In the genomic region with DNA sequence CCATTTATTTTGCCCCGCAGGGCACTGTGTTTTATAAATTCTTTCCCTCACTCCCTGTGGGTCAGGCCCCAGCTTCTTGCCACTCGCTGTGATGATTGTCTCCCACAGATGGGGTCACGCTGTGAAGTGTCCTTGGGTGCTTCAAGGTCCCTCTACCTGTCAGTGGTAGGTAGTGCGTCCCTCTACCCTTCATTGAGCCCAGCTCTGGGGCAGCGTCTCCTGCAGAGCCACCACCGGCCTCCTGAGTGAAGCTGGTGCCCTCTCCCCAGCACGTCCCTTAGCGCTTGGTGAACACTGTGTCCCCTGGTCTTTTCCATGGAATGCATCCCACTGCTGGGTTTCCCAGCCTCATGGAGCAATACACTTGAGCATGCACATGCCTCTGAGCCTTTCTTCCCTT, we compare ENCODE assay signal across 25 cellular contexts.
A peak's percentile ranks its signal among the peaks of the same experiment; 100 is the strongest.
DNase-seq lines count a peak whose midpoint lies in the region; ATAC-seq, FAIRE-seq and TF ChIP-seq lines count a peak whose summit lies in the region.
"Had no signal": no experiment of that assay in that cellular context is flagged by ENCODE, and none has a peak within 500 bp of the region (broad histone marks: within the 10 kb centered on the region; RNA-seq: fewer than 3 reads in every experiment).

No MANE protein-coding gene starts in this region.

- no peak overlapping the region for H3K9ac ChIP-seq in GM12878 (ENCODE audit: control insufficient read depth, insufficient read depth, low read length)

- no peaks in the 10 kb centered on the region for H4K20me1 ChIP-seq in GM12878 (ENCODE audit: control insufficient read depth, insufficient read depth)

- intact Hi-C loops in GM12878 (cut with micrococcal nuclease; ENCODE audit: unreplicated experiment): no loop called here

- no peaks in the 10 kb centered on the region for H3K9me3 ChIP-seq in GM12878 (replicated peaks; ENCODE audit: control insufficient read depth, insufficient read depth, low read length)
- H3K9me3 ChIP-seq: A549, colonic mucosa, esophagus squamous epithelium, left ventricle myocardium inferior, SJSA1 had no signal

- no peak overlapping the region for H3K4me3 ChIP-seq in Jurkat, Clone E6-1 (ENCODE audit: low read length)
- H3K4me3 ChIP-seq in GM12878: no peak overlapping the region
- H3K4me3 ChIP-seq: A549, colonic mucosa, esophagus squamous epithelium, hepatocyte, left ventricle myocardium inferior, SJSA1 had no signal

- in situ Hi-C loops in GM12878 (cut with MboI): no loop called here

- H3K4me2 ChIP-seq in GM12878 (ENCODE audit: control insufficient read depth, insufficient read depth): no peak overlapping the region
- H3K4me2 ChIP-seq: A549, hepatocyte had no signal

- 77% methylated on average over 6 of the region's 8 CpGs for WGBS in GM12878 (ENCODE audit: insufficient coverage, insufficient replicate concordance, low lambda C conversion rate, missing lambda C conversion rate)

- CTCF ChIA-PET in GM12878 (lab: Yijun Ruan, JAX): no interaction called here

- peak overlapping the region; percentile 3 for H3K27ac Mint-ChIP-seq in activated naive CD4-positive, alpha-beta T cell treated with anti-CD3 and anti-CD28 coated beads, Interleukin-2, amount 50 U/mL, for 24 hours
- H3K27ac Mint-ChIP-seq in activated naive CD4-positive, alpha-beta T cell treated with anti-CD3 and anti-CD28 coated beads, Interleukin-2, amount 50 U/mL, for 72 hours: no peak overlapping the region
- H3K27ac Mint-ChIP-seq in stimulated activated naive B cell treated with anti-CD40 and anti-IgM and Interleukin-4, amounts not matched to agents 10 μg/mL and 1 μg/mL and 100 μg/mL, for 72 hours: no peak overlapping the region
- H3K27ac Mint-ChIP-seq: activated CD4-positive, alpha-beta T cell treated with anti-CD3 and anti-CD28 coated beads for 36 hours had no signal

- no peaks in the 10 kb centered on the region for H3K27me3 Mint-ChIP-seq in activated naive CD4-positive, alpha-beta T cell treated with anti-CD3 and anti-CD28 coated beads, Interleukin-2, amount 50 U/mL, for 24 hours
- peaks cover 6 to 8% of the 10 kb centered on the region in 2 donors for H3K27me3 Mint-ChIP-seq in stimulated activated naive B cell treated with anti-CD40 and anti-IgM and Interleukin-4, amounts not matched to agents 10 μg/mL and 1 μg/mL and 100 μg/mL, for 72 hours
- H3K27me3 Mint-ChIP-seq: activated CD4-positive, alpha-beta T cell treated with anti-CD3 and anti-CD28 coated beads for 36 hours had no signal

- DNase-seq in activated naive CD4-positive, alpha-beta T cell treated with anti-CD3 and anti-CD28 coated beads, Interleukin-2, amount 50 U/mL, for 72 hours (ENCODE audit: low spot score in 2 of 2): no peak
- peak; percentile 30 for DNase-seq in Jurkat, Clone E6-1 (ENCODE audit: low read depth, low spot score)
- DNase-seq in GM12878 (ENCODE audit: low read depth, low spot score): no peak
- no peak for DNase-seq in stimulated activated naive B cell treated with anti-CD40 and anti-IgM and Interleukin-4, amounts not matched to agents 10 μg/mL and 1 μg/mL and 100 μg/mL, for 72 hours
- no peak for DNase-seq in stimulated activated CD4-positive, alpha-beta T cell treated with anti-CD3 and anti-CD28 coated beads, Interleukin-4, amount 100 ng/mL, for 4 hours
- DNase-seq in GM10266 (ENCODE audit: extremely low spot score): no peak
- DNase-seq: activated CD4-positive, alpha-beta T cell treated with anti-CD3 and anti-CD28 coated beads for 36 hours; activated naive CD4-positive, alpha-beta T cell; activated T-cell treated with anti-CD3 and anti-CD28 coated beads, Interleukin-2, amount 50 U/mL, for 4 hours; colonic mucosa; esophagus squamous epithelium; left ventricle myocardium inferior; natural killer cell; NCI-H146; NCI-H2171; NCI-H524; small intestine; stimulated activated CD4-positive, alpha-beta T cell treated with anti-CD3 and anti-CD28 coated beads, Interleukin-2, amount 100 ng/mL, for 24 hours had no signal

- BruUV-seq in GM12878 (replicated peaks; lab: Mats Ljungman, UMichigan): no TSS peak

- no peaks in the 10 kb centered on the region for H3K36me3 ChIP-seq in GM12878 (ENCODE audit: control insufficient read depth in 2 of 2, insufficient read depth in 2 of 2, low read length in 1 of 2)
- H3K36me3 ChIP-seq: colonic mucosa, esophagus squamous epithelium, left ventricle myocardium inferior, SJSA1 had no signal

- TF ChIP-seq EP300 in GM12878 (IDR thresholded peaks at IDR 0.05; ENCODE audit: borderline replicate concordance in 1 of 2, control insufficient read depth in 1 of 2, low read depth in 2 of 2, low read length in 2 of 2): no peak

- no peaks in the 10 kb centered on the region for H3K79me2 ChIP-seq in GM12878 (ENCODE audit: control insufficient read depth, insufficient read depth, low read length)
- H3K79me2 ChIP-seq: hepatocyte had no signal

- FAIRE-seq in GM12878 (lab: Jason Lieb, UNC): no peak
- FAIRE-seq: A549, bronchial epithelial cell, frontal cortex, small intestine had no signal

- H2AFZ ChIP-seq in GM12878 (ENCODE audit: control insufficient read depth, low read depth, low read length): no peak overlapping the region
- H2AFZ ChIP-seq: hepatocyte had no signal

- H3K27ac ChIP-seq in GM12878 (ENCODE audit: control insufficient read depth, insufficient read depth): no peak overlapping the region
- H3K27ac ChIP-seq: A549, colonic mucosa, esophagus squamous epithelium, hepatocyte, left ventricle myocardium inferior, SJSA1 had no signal

- no peaks in the 10 kb centered on the region for H3K9me3 Mint-ChIP-seq in activated naive CD4-positive, alpha-beta T cell treated with anti-CD3 and anti-CD28 coated beads, Interleukin-2, amount 50 U/mL, for 24 hours
- no peaks in the 10 kb centered on the region for H3K9me3 Mint-ChIP-seq in activated naive CD4-positive, alpha-beta T cell treated with anti-CD3 and anti-CD28 coated beads, Interleukin-2, amount 50 U/mL, for 72 hours
- no peaks in the 10 kb centered on the region for H3K9me3 Mint-ChIP-seq in stimulated activated naive B cell treated with anti-CD40 and anti-IgM and Interleukin-4, amounts not matched to agents 10 μg/mL and 1 μg/mL and 100 μg/mL, for 72 hours
- H3K9me3 Mint-ChIP-seq: activated T-cell treated with anti-CD3 and anti-CD28 coated beads, Interleukin-2, amount 50 U/mL, for 4 hours; natural killer cell had no signal

- no peaks in the 10 kb centered on the region for H3K4me1 Mint-ChIP-seq in activated naive CD4-positive, alpha-beta T cell treated with anti-CD3 and anti-CD28 coated beads, Interleukin-2, amount 50 U/mL, for 24 hours
- peaks cover 0 to 5% of the 10 kb centered on the region in 2 donors for H3K4me1 Mint-ChIP-seq in stimulated activated naive B cell treated with anti-CD40 and anti-IgM and Interleukin-4, amounts not matched to agents 10 μg/mL and 1 μg/mL and 100 μg/mL, for 72 hours
- H3K4me1 Mint-ChIP-seq: activated CD4-positive, alpha-beta T cell treated with anti-CD3 and anti-CD28 coated beads for 36 hours had no signal

- no peak overlapping the region for H3K4me3 Mint-ChIP-seq in activated naive CD4-positive, alpha-beta T cell treated with anti-CD3 and anti-CD28 coated beads, Interleukin-2, amount 50 U/mL, for 24 hours
- no peak overlapping the region for H3K4me3 Mint-ChIP-seq in stimulated activated naive B cell treated with anti-CD40 and anti-IgM and Interleukin-4, amounts not matched to agents 10 μg/mL and 1 μg/mL and 100 μg/mL, for 72 hours
- H3K4me3 Mint-ChIP-seq: activated CD4-positive, alpha-beta T cell treated with anti-CD3 and anti-CD28 coated beads for 36 hours; activated T-cell treated with anti-CD3 and anti-CD28 coated beads, Interleukin-2, amount 50 U/mL, for 4 hours; natural killer cell had no signal

- H3K36me3 Mint-ChIP-seq in activated naive CD4-positive, alpha-beta T cell treated with anti-CD3 and anti-CD28 coated beads, Interleukin-2, amount 50 U/mL, for 24 hours: no peaks in the 10 kb centered on the region
- no peaks in the 10 kb centered on the region for H3K36me3 Mint-ChIP-seq in activated naive CD4-positive, alpha-beta T cell treated with anti-CD3 and anti-CD28 coated beads, Interleukin-2, amount 50 U/mL, for 72 hours
- H3K36me3 Mint-ChIP-seq in stimulated activated naive B cell treated with anti-CD40 and anti-IgM and Interleukin-4, amounts not matched to agents 10 μg/mL and 1 μg/mL and 100 μg/mL, for 72 hours: no peaks in the 10 kb centered on the region
- H3K36me3 Mint-ChIP-seq: natural killer cell had no signal

- RAD21 ChIA-PET in GM12878 (lab: Charles Lee; ENCODE audit: unreplicated experiment): no interaction called here

- no peaks in the 10 kb centered on the region for H3K27me3 ChIP-seq in GM12878 (replicated peaks in 1 of 2; ENCODE audit: control insufficient read depth in 2 of 2, insufficient read depth in 2 of 2, low read length in 1 of 2)
- H3K27me3 ChIP-seq: colonic mucosa, esophagus squamous epithelium, hepatocyte, SJSA1 had no signal

- no peak for TF ChIP-seq RAD21 in GM12878 (IDR thresholded peaks at IDR 0.05; ENCODE audit: insufficient read depth, low read depth, low read length)

- no peak for TF ChIP-seq POLR2A in GM12878 (IDR thresholded peaks at IDR 0.05; ENCODE audit: low read depth, low read length)

- POLR2A ChIA-PET in GM12878 (lab: Charles Lee): no interaction called here

- no peak for ATAC-seq in activated naive CD4-positive, alpha-beta T cell treated with anti-CD3 and anti-CD28 coated beads, Interleukin-2, amount 50 U/mL, for 72 hours
- peak; percentile 40; the same call in 1 of the 3 replicates for ATAC-seq in GM12878
- ATAC-seq in stimulated activated naive B cell treated with anti-CD40 and anti-IgM and Interleukin-4, amounts not matched to agents 10 μg/mL and 1 μg/mL and 100 μg/mL, for 72 hours (replicated peaks): peak; percentile 36 to 57
- ATAC-seq in HG02588 (IDR thresholded peaks at IDR 0.05; ENCODE audit: unreplicated experiment): no peak
- ATAC-seq: activated CD4-positive, alpha-beta T cell treated with anti-CD3 and anti-CD28 coated beads for 36 hours; activated T-cell treated with anti-CD3 and anti-CD28 coated beads, Interleukin-2, amount 50 U/mL, for 4 hours; natural killer cell had no signal

- SMC1A ChIA-PET in GM12878 (lab: Charles Lee; ENCODE audit: uncharacterized antibody, unreplicated experiment): no interaction called here

- H3K4me1 ChIP-seq in GM12878 (ENCODE audit: control insufficient read depth, insufficient read depth, low read length): no peaks in the 10 kb centered on the region
- H3K4me1 ChIP-seq: A549, colonic mucosa, esophagus squamous epithelium, SJSA1 had no signal

- TF ChIP-seq CTCF in GM12878 (IDR thresholded peaks at IDR 0.05 in 2 of 3, conservative IDR thresholded peaks at IDR 0.05 in 1 of 3; ENCODE audit: control insufficient read depth in 2 of 3, extremely low read depth in 1 of 3, insufficient read depth in 1 of 3, low read depth in 3 of 3, low read length in 3 of 3) (peak in 2 of 3 experiments; percentile 2 to 9; a peak in 1 of 6 replicates), GM10266 (IDR thresholded peaks at IDR 0.05; ENCODE audit: control insufficient read depth, insufficient read depth, low read depth, missing control alignments) (no peak)

TF ChIP-seq in GM12878, 131 proteins besides CTCF, POLR2A, EP300 and RAD21 (continues in another document):
- no peak for TF ChIP-seq ETV6 (conservative IDR thresholded peaks at IDR 0.05 in 1 of 2, IDR thresholded peaks at IDR 0.05 in 1 of 2; ENCODE audit: borderline replicate concordance in 1 of 2, low read depth in 1 of 2)
- no peak for TF ChIP-seq CBFB (IDR thresholded peaks at IDR 0.05; ENCODE audit: low read depth)
- TF ChIP-seq SUPT20H (IDR thresholded peaks at IDR 0.05; ENCODE audit: borderline replicate concordance, control insufficient read depth, low read depth, low read length): no peak

Comparison
In these comparisons a context has a peak if more than half of its experiments do, and no peak if none do; other contexts are left out.
1. ATAC-seq: peak in GM12878 (single experiment) and stimulated activated naive B cell treated with anti-CD40 and anti-IgM and Interleukin-4, amounts not matched to agents 10 μg/mL and 1 μg/mL and 100 μg/mL, for 72 hours (2 of 2); none in activated naive CD4-positive, alpha-beta T cell treated with anti-CD3 and anti-CD28 coated beads, Interleukin-2, amount 50 U/mL, for 72 hours (0 of 2) and HG02588 (single experiment).